In the genomic region with DNA sequence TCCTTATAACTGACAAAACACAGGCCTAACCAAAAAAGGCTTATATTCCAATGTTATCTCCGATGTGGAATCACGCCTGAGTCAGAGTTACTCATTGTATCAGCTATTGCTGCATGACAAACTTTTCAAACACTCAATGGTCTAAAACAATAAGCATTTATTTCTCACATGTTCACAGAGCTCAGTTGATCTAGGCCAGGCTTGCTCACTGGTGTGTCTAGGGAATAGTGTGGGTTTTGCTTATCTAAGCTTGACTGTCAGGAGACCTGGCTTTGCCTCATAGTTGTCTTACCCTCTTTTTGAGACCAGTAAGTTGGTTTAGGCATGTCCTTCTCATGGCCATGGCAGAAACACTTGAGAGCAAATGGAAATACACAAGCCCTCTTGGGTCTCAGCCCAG, we compare ENCODE assay signal across 14 cellular contexts.
A peak's percentile ranks its signal among the peaks of the same experiment; 100 is the strongest.
DNase-seq lines count a peak whose midpoint lies in the region; ATAC-seq, FAIRE-seq and TF ChIP-seq lines count a peak whose summit lies in the region.
"Had no signal": no experiment of that assay in that cellular context is flagged by ENCODE, and none has a peak within 500 bp of the region (broad histone marks: within the 10 kb centered on the region; RNA-seq: fewer than 3 reads in every experiment).

No MANE protein-coding gene starts in this region.

- H3F3A ChIP-seq in Loucy (ENCODE audit: low read depth) = no peaks in the 10 kb centered on the region

- peak overlapping the region; percentile 76 for H3K27ac ChIP-seq in keratinocyte (ENCODE audit: control insufficient read depth, insufficient read depth, low read length)
- H3K27ac ChIP-seq: esophagus squamous epithelium, pancreas had no signal

- peak; percentile 44 for DNase-seq in AG09319 (ENCODE audit: extremely low read depth, low read depth)
- DNase-seq in brain pericyte (ENCODE audit: low read depth, low spot score) = peak; percentile 32
- peak; percentile 33 for DNase-seq in keratinocyte (ENCODE audit: low read depth, low spot score)
- no peak for DNase-seq in mucosa of gallbladder (ENCODE audit: low spot score)
- no peak for DNase-seq in activated CD4-positive, alpha-beta T cell treated with anti-CD3 and anti-CD28 coated beads for 36 hours
- no peak for DNase-seq in type B pancreatic cell (ENCODE audit: extremely low spot score, unreplicated experiment)
- no peak for DNase-seq in stimulated activated CD8-positive, alpha-beta memory T cell treated with anti-CD3 and anti-CD28 coated beads, Interleukin-4, amount 100 ng/mL, for 48 hours
- DNase-seq: activated CD8-positive, alpha-beta T cell treated with anti-CD3 and anti-CD28 coated beads, Interleukin-2, amount 10 ng/mL, durations not matched to agents 7 days and 5 days; esophagus squamous epithelium; NCI-H1092; pancreas; stimulated activated CD4-positive, alpha-beta T cell treated with anti-CD3 and anti-CD28 coated beads, Interleukin-4, amount 100 ng/mL, for 1 hour had no signal

- no peak overlapping the region for H3K4me3 Mint-ChIP-seq in activated CD4-positive, alpha-beta T cell treated with anti-CD3 and anti-CD28 coated beads for 36 hours
- H3K4me3 Mint-ChIP-seq in type B pancreatic cell = no peak overlapping the region
- H3K4me3 Mint-ChIP-seq: activated CD8-positive, alpha-beta T cell treated with anti-CD3 and anti-CD28 coated beads, Interleukin-2, amount 10 ng/mL, durations not matched to agents 7 days and 5 days; CD14-positive monocyte had no signal

- H3K9ac ChIP-seq in Loucy (ENCODE audit: low read depth, low read length, poor library complexity, severe bottlenecking) (no peak overlapping the region), keratinocyte (ENCODE audit: control insufficient read depth, extremely low read depth, insufficient read depth, low read length) (no peak overlapping the region)

- no peaks in the 10 kb centered on the region for H3K9me1 ChIP-seq in keratinocyte (ENCODE audit: control insufficient read depth, extremely low read depth, insufficient read depth, low read length)

- H3K4me2 ChIP-seq in Loucy (ENCODE audit: low read depth, low read length, poor library complexity, severe bottlenecking) (no peak overlapping the region), keratinocyte (ENCODE audit: control insufficient read depth, extremely low read depth, insufficient read depth, low read depth, low read length) (peak overlapping the region; percentile 15)

- FAIRE-seq in keratinocyte (lab: Jason Lieb, UNC) = peak; percentile 98
- FAIRE-seq: pancreas had no signal

- H3K4me1 Mint-ChIP-seq in activated CD4-positive, alpha-beta T cell treated with anti-CD3 and anti-CD28 coated beads for 36 hours = no peaks in the 10 kb centered on the region
- H3K4me1 Mint-ChIP-seq in type B pancreatic cell (ENCODE audit: unreplicated experiment) = no peaks in the 10 kb centered on the region
- H3K4me1 Mint-ChIP-seq: CD14-positive monocyte had no signal

- H3K27me3 ChIP-seq in Loucy (ENCODE audit: insufficient read depth, low read length, poor library complexity, severe bottlenecking) (no peaks in the 10 kb centered on the region), keratinocyte (ENCODE audit: control insufficient read depth, extremely low read depth, insufficient read depth, low read length) (no peaks in the 10 kb centered on the region)
- H3K27me3 ChIP-seq: esophagus squamous epithelium, pancreas had no signal

- CTCF ChIA-PET in activated CD4-positive, alpha-beta T cell treated with anti-CD3 and anti-CD28 coated beads for 36 hours (lab: Charles Lee) = no interaction called here

- no peaks in the 10 kb centered on the region for H4K20me1 ChIP-seq in Loucy (ENCODE audit: insufficient read depth, low read length, poor library complexity, severe bottlenecking)
- no peaks in the 10 kb centered on the region for H4K20me1 ChIP-seq in keratinocyte (ENCODE audit: control insufficient read depth, extremely low read depth, insufficient read depth, low read length)

- intact Hi-C loops in activated CD4-positive, alpha-beta T cell treated with anti-CD3 and anti-CD28 coated beads for 36 hours (cut with DNase I, micrococcal nuclease) = no loop called here

- no peaks in the 10 kb centered on the region for H3K9me3 Mint-ChIP-seq in activated CD4-positive, alpha-beta T cell treated with anti-CD3 and anti-CD28 coated beads for 36 hours (ENCODE audit: low read depth)
- no peaks in the 10 kb centered on the region for H3K9me3 Mint-ChIP-seq in type B pancreatic cell

- TF ChIP-seq CTCF in AG09319 (IDR thresholded peaks at IDR 0.05; ENCODE audit: low read depth, low read length) (no peak), Loucy (conservative IDR thresholded peaks at IDR 0.05; ENCODE audit: low read length) (no peak), keratinocyte (optimal IDR thresholded peaks at IDR 0.05 in 1 of 3, IDR thresholded peaks at IDR 0.05 in 1 of 3, conservative IDR thresholded peaks at IDR 0.05 in 1 of 3; ENCODE audit: extremely low read depth in 1 of 3, insufficient read depth in 2 of 3, low read length in 3 of 3) (no peak), type B pancreatic cell (conservative IDR thresholded peaks at IDR 0.05) (no peak)

- H3K4me1 ChIP-seq in Loucy (ENCODE audit: insufficient read depth, low read length, poor library complexity, severe bottlenecking) (no peaks in the 10 kb centered on the region), keratinocyte (ENCODE audit: control insufficient read depth, extremely low read depth, insufficient read depth, low read length) (peaks cover 15% of the 10 kb centered on the region)
- H3K4me1 ChIP-seq: pancreas had no signal

- 0 out of 2 replicates have a peak overlapping the region, but pooled peaks have one; percentile 16 for H2AFZ ChIP-seq in Loucy (ENCODE audit: low read length)
- H2AFZ ChIP-seq in keratinocyte (ENCODE audit: control insufficient read depth, low read length) = peak overlapping the region; percentile 43

- H3K79me2 ChIP-seq in Loucy (ENCODE audit: insufficient read depth, low read length) (no peaks in the 10 kb centered on the region), keratinocyte (ENCODE audit: control insufficient read depth, insufficient read depth, low read length) (no peaks in the 10 kb centered on the region)

- H3K27ac Mint-ChIP-seq in activated CD4-positive, alpha-beta T cell treated with anti-CD3 and anti-CD28 coated beads for 36 hours = no peak overlapping the region
- no peak overlapping the region for H3K27ac Mint-ChIP-seq in type B pancreatic cell
- H3K27ac Mint-ChIP-seq: activated CD8-positive, alpha-beta T cell treated with anti-CD3 and anti-CD28 coated beads, Interleukin-2, amount 10 ng/mL, durations not matched to agents 7 days and 5 days; CD14-positive monocyte had no signal

- no peaks in the 10 kb centered on the region for H3K36me3 Mint-ChIP-seq in activated CD4-positive, alpha-beta T cell treated with anti-CD3 and anti-CD28 coated beads for 36 hours (ENCODE audit: low read depth)
- peaks cover 4% of the 10 kb centered on the region for H3K36me3 Mint-ChIP-seq in type B pancreatic cell
- H3K36me3 Mint-ChIP-seq: CD14-positive monocyte had no signal

- H3K27me3 Mint-ChIP-seq in activated CD4-positive, alpha-beta T cell treated with anti-CD3 and anti-CD28 coated beads for 36 hours = peaks cover 4% of the 10 kb centered on the region
- H3K27me3 Mint-ChIP-seq in type B pancreatic cell = no peaks in the 10 kb centered on the region

- POLR2A ChIA-PET in activated CD4-positive, alpha-beta T cell treated with anti-CD3 and anti-CD28 coated beads for 36 hours (lab: Charles Lee) = no interaction called here

- dilution Hi-C loops in keratinocyte (cut with MboI; ENCODE audit: extremely low pct_ligation_motif_present, low sequenced_read_pairs) = no loop called here

- H3K36me3 ChIP-seq in Loucy (ENCODE audit: insufficient read depth, low read length) = no peaks in the 10 kb centered on the region
- no peaks in the 10 kb centered on the region for H3K36me3 ChIP-seq in keratinocyte (ENCODE audit: control insufficient read depth in 2 of 2, extremely low read depth in 1 of 2, insufficient read depth in 2 of 2, low read length in 2 of 2)
- H3K36me3 ChIP-seq: esophagus squamous epithelium, pancreas had no signal

- H3K9me3 ChIP-seq in Loucy (ENCODE audit: insufficient read depth, low read depth, low read length) = no peaks in the 10 kb centered on the region
- H3K9me3 ChIP-seq in keratinocyte (ENCODE audit: control insufficient read depth, low read depth, low read length) = no peaks in the 10 kb centered on the region
- H3K9me3 ChIP-seq: esophagus squamous epithelium, pancreas had no signal

- no peak overlapping the region for H3K4me3 ChIP-seq in Loucy (ENCODE audit: low read length, poor library complexity, severe bottlenecking)
- H3K4me3 ChIP-seq in keratinocyte (ENCODE audit: control insufficient read depth in 2 of 3, extremely low read depth in 1 of 3, insufficient read depth in 2 of 3, low read depth in 1 of 3, low read length in 3 of 3) = no peak overlapping the region
- H3K4me3 ChIP-seq: esophagus squamous epithelium, pancreas had no signal

- ATAC-seq in activated CD4-positive, alpha-beta T cell treated with anti-CD3 and anti-CD28 coated beads for 36 hours = no peak
- ATAC-seq: activated CD8-positive, alpha-beta T cell treated with anti-CD3 and anti-CD28 coated beads, Interleukin-2, amount 10 ng/mL, durations not matched to agents 7 days and 5 days; pancreas had no signal

- H3K9me2 ChIP-seq in Loucy (replicated peaks; ENCODE audit: low read depth, low read length) = no peaks in the 10 kb centered on the region

Comparison
In these comparisons a context has a peak if more than half of its experiments do, and no peak if none do; other contexts are left out.
1. DNase-seq: peak in AG09319 (single experiment), brain pericyte (single experiment) and keratinocyte (single experiment); none in mucosa of gallbladder (single experiment), activated CD4-positive, alpha-beta T cell treated with anti-CD3 and anti-CD28 coated beads for 36 hours (single experiment), type B pancreatic cell (single experiment) and stimulated activated CD8-positive, alpha-beta memory T cell treated with anti-CD3 and anti-CD28 coated beads, Interleukin-4, amount 100 ng/mL, for 48 hours (single experiment).